Comparison of ENCODE assay signal across 16 cellular contexts in genomic region chr4:76596713-76597112, GRCh38.
DNase-seq lines count a peak whose midpoint lies in the region; ATAC-seq and TF ChIP-seq lines count a peak whose summit lies in the region.
"Had no signal": no experiment of that assay in that cellular context is flagged by ENCODE, and none has a peak within 500 bp of the region (broad histone marks: within the 10 kb centered on the region; RNA-seq: fewer than 3 reads in every experiment).

No MANE protein-coding gene starts in this region.

- TF ChIP-seq EP300 in stomach (IDR thresholded peaks at IDR 0.05): no peak

- no peak for DNase-seq in Calu3
- DNase-seq in colonic mucosa: peak; percentile 44
- no peak for DNase-seq in lower lobe of right lung
- DNase-seq in stomach: no peak
- no peak for DNase-seq in occipital lobe (lab: John Stamatoyannopoulos, UW)
- no peak for DNase-seq in HT-29 (ENCODE audit: low spot score)
- DNase-seq: ACHN; CD4-positive, alpha-beta memory T cell; GF-D8; GOT3; NCI-H1417; NCI-H1930; NCI-H2171; NCI-H774; SHP77 had no signal

- H3K36me3 Mint-ChIP-seq in Calu3 (ENCODE audit: insufficient read depth, unreplicated experiment): peaks cover 20% of the 10 kb centered on the region
- H3K36me3 Mint-ChIP-seq: CD4-positive, alpha-beta memory T cell had no signal

- H3K9me3 Mint-ChIP-seq in Calu3 (ENCODE audit: low read depth, unreplicated experiment): no peaks in the 10 kb centered on the region
- H3K9me3 Mint-ChIP-seq: CD4-positive, alpha-beta memory T cell had no signal

- H3K27ac ChIP-seq in colonic mucosa (no peak overlapping the region), lower lobe of right lung (peak overlapping the region; percentile 49), stomach (peak overlapping the region; percentile 40 to 89 (median 70))

- no peak for TF ChIP-seq POLR2A in stomach (IDR thresholded peaks at IDR 0.05)

- H3K9me3 ChIP-seq in colonic mucosa (no peaks in the 10 kb centered on the region), lower lobe of right lung (no peaks in the 10 kb centered on the region), stomach (no peaks in the 10 kb centered on the region)

- no peaks in the 10 kb centered on the region for H3K36me3 ChIP-seq in colonic mucosa
- H3K36me3 ChIP-seq in lower lobe of right lung: no peaks in the 10 kb centered on the region
- no peaks in the 10 kb centered on the region for H3K36me3 ChIP-seq in stomach

- no peaks in the 10 kb centered on the region for H3K27me3 ChIP-seq in colonic mucosa
- H3K27me3 ChIP-seq in lower lobe of right lung (ENCODE audit: low read depth): no peaks in the 10 kb centered on the region
- H3K27me3 ChIP-seq in stomach: no peaks in the 10 kb centered on the region

- no peak for TF ChIP-seq CTCF in Calu3 (IDR thresholded peaks at IDR 0.05; ENCODE audit: unreplicated experiment)
- TF ChIP-seq CTCF in colonic mucosa (IDR thresholded peaks at IDR 0.05): no peak
- TF ChIP-seq CTCF in lower lobe of right lung (IDR thresholded peaks at IDR 0.05): no peak
- no peak for TF ChIP-seq CTCF in stomach (IDR thresholded peaks at IDR 0.05)

- H3K9ac ChIP-seq in colonic mucosa (ENCODE audit: low read depth in 2 of 2, low read length in 2 of 2): peak overlapping the region in 1 of 2 donors; percentile 6

- H3K27me3 Mint-ChIP-seq in Calu3 (ENCODE audit: unreplicated experiment): no peaks in the 10 kb centered on the region

- peaks cover 64% of the 10 kb centered on the region for H3K4me1 Mint-ChIP-seq in Calu3 (ENCODE audit: low read depth, unreplicated experiment)
- H3K4me1 Mint-ChIP-seq: CD4-positive, alpha-beta memory T cell had no signal

- H3K4me3 ChIP-seq in colonic mucosa: no peak overlapping the region
- no peak overlapping the region for H3K4me3 ChIP-seq in lower lobe of right lung
- H3K4me3 ChIP-seq in stomach: no peak overlapping the region

- peak overlapping the region; percentile 90 for H3K27ac Mint-ChIP-seq in Calu3 (ENCODE audit: unreplicated experiment)
- H3K27ac Mint-ChIP-seq: CD4-positive, alpha-beta memory T cell had no signal

- CTCF ChIA-PET in Calu3 (lab: Charles Lee): no interaction called here

- ATAC-seq in lower lobe of right lung (peak in 1 of 2 donors; percentile 27), GM21367 (IDR thresholded peaks at IDR 0.05; ENCODE audit: unreplicated experiment) (no peak)

- H3K4me3 Mint-ChIP-seq in Calu3 (ENCODE audit: low read depth, unreplicated experiment): peak overlapping the region; percentile 58
- H3K4me3 Mint-ChIP-seq: CD4-positive, alpha-beta memory T cell had no signal

- WGBS in stomach, 5 donors: 52 to 80% (median 67%) methylated on average over 5 of the region's 5 CpGs

- H3K4me1 ChIP-seq in colonic mucosa: peaks cover 4% of the 10 kb centered on the region
- H3K4me1 ChIP-seq in lower lobe of right lung: peaks cover 31% of the 10 kb centered on the region
- peaks cover 14 to 79% (median 37%) of the 10 kb centered on the region in 4 donors for H3K4me1 ChIP-seq in stomach

- intact Hi-C loops in Calu3 (cut with micrococcal nuclease; ENCODE audit: unreplicated experiment) (loop anchor here (5.0 kb wide), 1 partner anchor 91 kb away; no protein-coding TSS in a partner anchor), colonic mucosa (cut with DNase I) (loop anchor here (10.0 kb wide), 1 partner anchor 88 kb away; no protein-coding TSS in a partner anchor), lower lobe of right lung (cut with DNase I) (no loop called here), stomach (cut with DNase I; ENCODE audit: low total_unique reads) (no loop called here)

- BruUV-seq in Calu3 (replicated peaks; lab: Mats Ljungman, UMichigan): TSS peak; percentile 64

Comparison
In these comparisons a context has a peak if more than half of its experiments do, and no peak if none do; other contexts are left out.
1. intact Hi-C loops: an anchor here in Calu3 (5.0 kb wide) and colonic mucosa (10.0 kb wide); none called in lower lobe of right lung and stomach.